Comparison of ENCODE assay signal across 17 cellular contexts in the genomic region with DNA sequence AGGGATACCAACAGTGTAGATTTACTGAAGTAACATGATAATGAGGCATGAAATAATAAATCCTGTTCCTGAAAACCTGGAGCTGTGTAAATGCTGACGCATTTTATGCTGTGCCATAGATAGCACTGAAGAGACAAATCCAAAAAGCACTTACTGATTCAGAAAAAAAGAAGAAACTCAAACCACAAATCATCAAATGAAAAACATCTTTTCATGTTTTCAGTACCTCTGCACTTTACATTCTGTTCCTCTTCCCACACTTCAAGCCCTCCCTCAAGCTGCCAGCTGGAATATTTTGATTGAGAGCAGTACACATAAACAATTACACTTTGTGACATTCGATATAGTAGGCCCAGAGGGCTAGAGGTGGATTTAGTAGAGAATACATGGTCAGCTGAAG.
DNase-seq lines count a peak whose midpoint lies in the region; ATAC-seq and TF ChIP-seq lines count a peak whose summit lies in the region.
"Had no signal": no experiment of that assay in that cellular context is flagged by ENCODE, and none has a peak within 500 bp of the region (broad histone marks: within the 10 kb centered on the region; RNA-seq: fewer than 3 reads in every experiment).

No MANE protein-coding gene starts in this region.

- peak; percentile 11 to 75 (median 66) for DNase-seq in NCI-H1417 (lab: John Stamatoyannopoulos, UW)
- no peak for DNase-seq in NCI-H1417 treated with DMSO at 0.1 percent for 48 hours (lab: John Stamatoyannopoulos, UW)
- DNase-seq in NCI-H345 treated with DMSO at 0.1 percent for 48 hours (lab: John Stamatoyannopoulos, UW; ENCODE audit: unreplicated experiment) = peak; percentile 64
- DNase-seq in dorsolateral prefrontal cortex = no peak
- no peak for DNase-seq in right lobe of liver
- DNase-seq in stimulated activated CD4-positive, alpha-beta T cell treated with anti-CD3 and anti-CD28 coated beads, Interleukin-4, amount 100 ng/mL, for 24 hours = no peak
- DNase-seq: amniotic stem cell; CD4-positive, alpha-beta T cell; midbrain had no signal

- H3K36me3 ChIP-seq in skeletal muscle satellite cell (ENCODE audit: insufficient read depth, low read length) (peaks cover 27% of the 10 kb centered on the region), right lobe of liver (no peaks in the 10 kb centered on the region)

- H3K9me3 ChIP-seq in skeletal muscle satellite cell (replicated peaks; ENCODE audit: low read length) (no peaks in the 10 kb centered on the region), right lobe of liver (no peaks in the 10 kb centered on the region)
- H3K9me3 ChIP-seq: tibial nerve had no signal

- H3K27me3 ChIP-seq in dorsolateral prefrontal cortex = no peaks in the 10 kb centered on the region
- no peaks in the 10 kb centered on the region for H3K27me3 ChIP-seq in skeletal muscle satellite cell (ENCODE audit: control insufficient read depth, insufficient read depth, low read length)
- H3K27me3 ChIP-seq in right lobe of liver = no peaks in the 10 kb centered on the region
- H3K27me3 ChIP-seq: hepatocyte, tibial nerve had no signal

- H3K4me1 ChIP-seq in skeletal muscle satellite cell (ENCODE audit: control insufficient read depth, insufficient read depth, low read length) (peaks cover 72% of the 10 kb centered on the region), right lobe of liver (no peaks in the 10 kb centered on the region)

- H3K9ac ChIP-seq in skeletal muscle satellite cell (ENCODE audit: low read depth, low read length) = peak overlapping the region; percentile 64

- no peak for TF ChIP-seq POLR2A in right lobe of liver (IDR thresholded peaks at IDR 0.05)

- peak overlapping the region in 55 of 59 donors; percentile 12 to 87 (median 62) for H3K27ac ChIP-seq in dorsolateral prefrontal cortex
- no peak overlapping the region for H3K27ac ChIP-seq in right lobe of liver
- H3K27ac ChIP-seq: coronary artery, hepatocyte, RWPE1, tibial nerve had no signal

- peak overlapping the region; percentile 11 for H3K4me2 ChIP-seq in skeletal muscle satellite cell (ENCODE audit: low read length)
- H3K4me2 ChIP-seq: hepatocyte had no signal

- ATAC-seq in GM19397 (IDR thresholded peaks at IDR 0.05; ENCODE audit: unreplicated experiment) = no peak
- ATAC-seq in right lobe of liver = no peak
- ATAC-seq: activated T-helper 17 cell treated with anti-CD3 and anti-CD28 coated beads, Interleukin-2, amount 50 U/mL, for 72 hours; HCT116 had no signal

- 61% methylated on average over 2 of the region's 2 CpGs for WGBS in right lobe of liver (ENCODE audit: insufficient coverage, low coverage, low lambda C conversion rate, missing lambda C conversion rate)

- intact Hi-C loops in dorsolateral prefrontal cortex (cut with DNase I) (loop anchor here in 1 of 2 donors (10.0 kb wide), 1 partner anchor 372 kb away; no protein-coding TSS in a partner anchor), right lobe of liver (cut with DNase I) (no loop called here)

- TF ChIP-seq CTCF in dorsolateral prefrontal cortex (IDR thresholded peaks at IDR 0.05 in 54 of 56, conservative IDR thresholded peaks at IDR 0.05 in 2 of 56; ENCODE audit: low read depth in 1 of 56, partially characterized antibody in 56 of 56) (no peak), right lobe of liver (IDR thresholded peaks at IDR 0.05) (no peak)

- no peak overlapping the region for H3K4me3 ChIP-seq in dorsolateral prefrontal cortex
- no peak overlapping the region for H3K4me3 ChIP-seq in skeletal muscle satellite cell (ENCODE audit: low read length)
- H3K4me3 ChIP-seq in right lobe of liver = no peak overlapping the region
- H3K4me3 ChIP-seq: coronary artery, hepatocyte, tibial nerve had no signal

Comparison
In these comparisons a context has a peak if more than half of its experiments do, and no peak if none do; other contexts are left out.
1. DNase-seq: peak in NCI-H1417 (3 of 3) and NCI-H345 treated with DMSO at 0.1 percent for 48 hours (single experiment); none in NCI-H1417 treated with DMSO at 0.1 percent for 48 hours (single experiment), dorsolateral prefrontal cortex (0 of 10), right lobe of liver (0 of 3) and stimulated activated CD4-positive, alpha-beta T cell treated with anti-CD3 and anti-CD28 coated beads, Interleukin-4, amount 100 ng/mL, for 24 hours (single experiment).
2. H3K27ac ChIP-seq: peak in dorsolateral prefrontal cortex (55 of 59); none in right lobe of liver (0 of 3).